1 cellular context compared by ENCODE assay signal in the genomic region with DNA sequence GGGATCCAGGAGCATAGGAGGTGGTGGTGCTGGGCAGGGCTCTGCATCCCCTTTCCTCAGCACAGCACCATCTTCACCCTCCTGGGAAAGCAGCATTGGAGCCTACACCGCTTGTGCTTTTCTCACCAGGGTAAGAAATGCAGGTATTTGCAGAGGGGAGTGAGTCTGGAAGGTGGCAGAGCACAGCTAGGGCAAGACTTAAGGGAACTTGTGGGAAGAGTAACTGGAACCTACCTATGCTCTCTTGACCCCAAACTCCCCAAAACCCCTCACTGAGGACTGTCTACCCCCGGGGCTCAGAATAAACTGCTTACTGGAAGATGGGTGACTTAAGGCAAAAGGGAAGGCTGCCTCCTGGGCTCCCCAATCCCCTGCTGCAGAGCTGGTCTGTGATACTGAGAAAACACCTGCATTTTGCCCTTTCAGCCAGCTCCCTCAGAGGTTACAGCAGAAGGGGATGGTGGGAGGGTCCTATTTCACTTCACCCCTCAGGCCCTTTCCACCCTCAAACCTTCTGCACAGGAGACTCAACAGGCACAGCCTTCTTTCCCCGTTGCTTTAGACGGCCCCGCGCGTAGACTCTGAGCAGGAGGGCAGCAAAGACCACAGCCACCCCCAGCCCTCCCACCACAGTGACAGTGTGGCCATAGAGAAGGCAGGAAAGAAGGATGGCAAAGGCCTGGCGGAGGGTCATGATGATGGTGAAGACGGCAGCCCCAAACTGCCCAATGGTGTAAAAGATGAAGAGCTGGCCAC.
TF ChIP-seq lines count a peak whose summit lies in the region.

No MANE protein-coding gene starts in this region.

TF ChIP-seq in PFSK-1, 5 proteins besides CTCF, POLR2A, EP300 and RAD21 (continued from another document):
- TF ChIP-seq, protein P1, sequence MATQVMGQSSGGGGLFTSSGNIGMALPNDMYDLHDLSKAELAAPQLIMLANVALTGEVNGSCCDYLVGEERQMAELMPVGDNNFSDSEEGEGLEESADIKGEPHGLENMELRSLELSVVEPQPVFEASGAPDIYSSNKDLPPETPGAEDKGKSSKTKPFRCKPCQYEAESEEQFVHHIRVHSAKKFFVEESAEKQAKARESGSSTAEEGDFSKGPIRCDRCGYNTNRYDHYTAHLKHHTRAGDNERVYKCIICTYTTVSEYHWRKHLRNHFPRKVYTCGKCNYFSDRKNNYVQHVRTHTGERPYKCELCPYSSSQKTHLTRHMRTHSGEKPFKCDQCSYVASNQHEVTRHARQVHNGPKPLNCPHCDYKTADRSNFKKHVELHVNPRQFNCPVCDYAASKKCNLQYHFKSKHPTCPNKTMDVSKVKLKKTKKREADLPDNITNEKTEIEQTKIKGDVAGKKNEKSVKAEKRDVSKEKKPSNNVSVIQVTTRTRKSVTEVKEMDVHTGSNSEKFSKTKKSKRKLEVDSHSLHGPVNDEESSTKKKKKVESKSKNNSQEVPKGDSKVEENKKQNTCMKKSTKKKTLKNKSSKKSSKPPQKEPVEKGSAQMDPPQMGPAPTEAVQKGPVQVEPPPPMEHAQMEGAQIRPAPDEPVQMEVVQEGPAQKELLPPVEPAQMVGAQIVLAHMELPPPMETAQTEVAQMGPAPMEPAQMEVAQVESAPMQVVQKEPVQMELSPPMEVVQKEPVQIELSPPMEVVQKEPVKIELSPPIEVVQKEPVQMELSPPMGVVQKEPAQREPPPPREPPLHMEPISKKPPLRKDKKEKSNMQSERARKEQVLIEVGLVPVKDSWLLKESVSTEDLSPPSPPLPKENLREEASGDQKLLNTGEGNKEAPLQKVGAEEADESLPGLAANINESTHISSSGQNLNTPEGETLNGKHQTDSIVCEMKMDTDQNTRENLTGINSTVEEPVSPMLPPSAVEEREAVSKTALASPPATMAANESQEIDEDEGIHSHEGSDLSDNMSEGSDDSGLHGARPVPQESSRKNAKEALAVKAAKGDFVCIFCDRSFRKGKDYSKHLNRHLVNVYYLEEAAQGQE (IDR thresholded peaks at IDR 0.05; ENCODE audit: insufficient read depth in 1 of 2, low read depth in 2 of 2, low read length in 2 of 2): no peak
- TF ChIP-seq POLR2AphosphoS5 (IDR thresholded peaks at IDR 0.05; ENCODE audit: low read depth, low read length): peak; percentile 93
- peak; percentile 62; the same call in 1 of the 2 replicates for TF ChIP-seq TAF1 (IDR thresholded peaks at IDR 0.05; ENCODE audit: borderline replicate concordance, insufficient read depth, low read length)
- no peak for TF ChIP-seq FOXP2 (optimal IDR thresholded peaks at IDR 0.05; ENCODE audit: borderline replicate concordance, extremely low read depth, extremely low read length, insufficient read depth)
